15 cellular contexts compared by ENCODE assay signal in the genomic region with DNA sequence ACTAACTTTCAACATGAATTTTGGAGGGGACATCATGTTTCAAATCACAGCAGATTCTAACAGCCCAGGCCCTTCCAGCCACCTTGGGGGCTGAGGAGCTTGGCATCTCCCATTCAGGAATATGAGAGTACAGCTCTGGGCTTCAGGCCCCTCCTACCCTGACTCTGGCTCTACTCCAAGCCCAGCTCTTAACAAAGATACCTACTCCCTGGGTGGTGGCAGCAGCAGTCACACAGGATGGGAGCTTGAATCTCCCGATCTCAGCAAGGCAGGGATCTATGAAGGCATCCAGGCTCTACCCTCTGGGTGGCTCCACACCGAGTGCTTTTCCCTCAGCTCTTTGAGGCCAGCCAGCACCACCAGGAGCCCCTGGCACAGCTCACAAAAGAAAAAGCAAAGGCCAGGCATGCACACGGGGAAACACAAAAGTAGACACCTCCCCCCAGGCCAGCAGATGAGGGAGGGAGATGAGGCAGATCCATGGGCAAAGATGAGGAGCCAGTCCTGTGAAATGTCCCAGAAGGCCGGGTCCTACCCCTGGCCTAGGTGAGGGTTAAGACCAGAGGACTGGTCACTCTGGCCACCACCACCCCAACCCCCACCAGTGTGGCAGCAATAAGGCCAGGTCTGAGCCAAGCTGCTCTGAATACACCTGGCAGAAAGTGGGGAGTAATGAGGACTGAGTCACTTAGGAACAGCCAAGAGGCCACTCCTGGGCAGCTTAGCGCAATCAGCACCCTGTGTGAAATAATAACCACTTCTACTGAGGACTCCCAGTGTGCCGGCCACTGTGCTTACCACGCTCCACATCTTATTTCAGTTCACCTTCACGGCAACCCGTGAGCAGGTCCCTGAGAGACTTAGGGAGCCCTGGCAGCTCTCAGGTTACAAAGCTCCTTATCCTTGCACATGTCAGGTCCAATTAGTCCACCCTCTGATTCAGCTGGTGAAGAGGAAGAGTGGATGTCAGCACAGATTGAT. TPM values are rescaled to one million over a fixed set of nuclear protein-coding genes. Genes with fewer than 3 reads are reported as not detected.
DNase-seq lines count a peak whose midpoint lies in the region; ATAC-seq and TF ChIP-seq lines count a peak whose summit lies in the region.
"Had no signal": no experiment of that assay in that cellular context is flagged by ENCODE, and none has a peak within 500 bp of the region (broad histone marks: within the 10 kb centered on the region; RNA-seq: fewer than 3 reads in every experiment).

No MANE protein-coding gene starts in this region.

- 66% methylated on average over 9 of the region's 9 CpGs for WGBS in hepatocyte (ENCODE audit: low lambda C conversion rate, missing lambda C conversion rate)
- WGBS in tibial nerve, 2 donors: 65 to 66% methylated on average over 9 of the region's 9 CpGs

- H3K79me2 ChIP-seq in hepatocyte: no peaks in the 10 kb centered on the region

- no peaks in the 10 kb centered on the region for H3K4me1 Mint-ChIP-seq in stimulated activated memory B cell treated with anti-CD40 and anti-IgM and Interleukin-4, amounts not matched to agents 10 μg/mL and 1 μg/mL and 100 μg/mL, for 72 hours

- no peak overlapping the region for H3K4me3 Mint-ChIP-seq in stimulated activated memory B cell treated with anti-CD40 and anti-IgM and Interleukin-4, amounts not matched to agents 10 μg/mL and 1 μg/mL and 100 μg/mL, for 72 hours
- H3K4me3 Mint-ChIP-seq: natural killer cell treated with Interleukin-12 subunit alpha and Interleukin-12 subunit beta and Interleukin-15 and Interleukin-18, amount 100 ng/mL, for 72 hours had no signal

- TF ChIP-seq EP300 in tibial nerve (IDR thresholded peaks at IDR 0.05): no peak

- no peak for ATAC-seq in stimulated activated memory B cell treated with anti-CD40 and anti-IgM and Interleukin-4, amounts not matched to agents 10 μg/mL and 1 μg/mL and 100 μg/mL, for 72 hours
- ATAC-seq in HG03378 (IDR thresholded peaks at IDR 0.05; ENCODE audit: unreplicated experiment): no peak

- POLR2A ChIA-PET in A673 (lab: Charles Lee; ENCODE audit: low non-redundant PET) (no interaction called here), GM10248 (lab: Yijun Ruan, JAX) (interaction anchor here (0.6 kb wide), 1 partner anchor 104 kb away, joined by 3 read pairs; no protein-coding TSS in a partner anchor)

- TF ChIP-seq CTCF in A673 (conservative IDR thresholded peaks at IDR 0.05; ENCODE audit: low read depth, low read length): no peak
- no peak for TF ChIP-seq CTCF in hepatocyte (IDR thresholded peaks at IDR 0.05; ENCODE audit: poor library complexity)
- TF ChIP-seq CTCF in tibial nerve (IDR thresholded peaks at IDR 0.05): no peak
- TF ChIP-seq CTCF in GM10248 (IDR thresholded peaks at IDR 0.05; ENCODE audit: control extremely low read depth, extremely low read depth, low read depth, missing control alignments): no peak

- no peaks in the 10 kb centered on the region for H4K20me1 ChIP-seq in hepatocyte (ENCODE audit: insufficient read depth, poor library complexity, severe bottlenecking)

- H3K27me3 Mint-ChIP-seq in stimulated activated memory B cell treated with anti-CD40 and anti-IgM and Interleukin-4, amounts not matched to agents 10 μg/mL and 1 μg/mL and 100 μg/mL, for 72 hours: peaks cover 69% of the 10 kb centered on the region

- no peak overlapping the region for H3K27ac Mint-ChIP-seq in stimulated activated memory B cell treated with anti-CD40 and anti-IgM and Interleukin-4, amounts not matched to agents 10 μg/mL and 1 μg/mL and 100 μg/mL, for 72 hours
- H3K27ac Mint-ChIP-seq: natural killer cell treated with Interleukin-12 subunit alpha and Interleukin-12 subunit beta and Interleukin-15 and Interleukin-18, amount 100 ng/mL, for 72 hours had no signal

- H3K36me3 ChIP-seq in A673 (ENCODE audit: insufficient read depth, low read length, poor library complexity, severe bottlenecking) (no peaks in the 10 kb centered on the region), hepatocyte (replicated peaks; ENCODE audit: insufficient read depth, low read depth) (no peaks in the 10 kb centered on the region), tibial nerve (no peaks in the 10 kb centered on the region)
- H3K36me3 ChIP-seq: ascending aorta had no signal

- H3K27me3 ChIP-seq in A673 (replicated peaks; ENCODE audit: insufficient read depth, low read depth, low read length, poor library complexity): no peaks in the 10 kb centered on the region
- peaks cover 7% of the 10 kb centered on the region for H3K27me3 ChIP-seq in hepatocyte
- peaks cover 0 to 17% of the 10 kb centered on the region in 2 donors for H3K27me3 ChIP-seq in tibial nerve
- H3K27me3 ChIP-seq: ascending aorta had no signal

- peak; percentile 71 for DNase-seq in A673 (ENCODE audit: low spot score)
- DNase-seq in EH (ENCODE audit: low read depth): peak; percentile 19
- DNase-seq in NCI-H524 (lab: John Stamatoyannopoulos, UW): peak; percentile 98 to 99
- DNase-seq in hepatocyte (ENCODE audit: low spot score): peak; percentile 22
- no peak for DNase-seq in tibial nerve (ENCODE audit: low spot score in 2 of 2)
- DNase-seq in GM10248 (ENCODE audit: extremely low spot score): no peak
- DNase-seq: NCI-H446 treated with DMSO at 0.1 percent for 48 hours; stimulated activated CD4-positive, alpha-beta T cell treated with anti-CD3 and anti-CD28 coated beads, Interleukin-15, amount 100 ng/mL, for 24 hours; stimulated activated naive CD4-positive, alpha-beta T cell treated with Interleukin-2 at 50 U/mL for 16 hours; T-helper 1 cell had no signal

- H3K4me3 ChIP-seq in A673 (ENCODE audit: low read depth, low read length, poor library complexity, severe bottlenecking): no peak overlapping the region
- no peak overlapping the region for H3K4me3 ChIP-seq in hepatocyte
- H3K4me3 ChIP-seq in tibial nerve: no peak overlapping the region
- H3K4me3 ChIP-seq: ascending aorta had no signal

- no peak overlapping the region for H3K4me2 ChIP-seq in hepatocyte

- no peaks in the 10 kb centered on the region for H3K9me3 Mint-ChIP-seq in stimulated activated memory B cell treated with anti-CD40 and anti-IgM and Interleukin-4, amounts not matched to agents 10 μg/mL and 1 μg/mL and 100 μg/mL, for 72 hours
- H3K9me3 Mint-ChIP-seq: natural killer cell treated with Interleukin-12 subunit alpha and Interleukin-12 subunit beta and Interleukin-15 and Interleukin-18, amount 100 ng/mL, for 72 hours had no signal

- H3K9me3 ChIP-seq in A673 (ENCODE audit: low read depth, low read length, poor library complexity, severe bottlenecking) (no peaks in the 10 kb centered on the region), hepatocyte (ENCODE audit: low read depth) (no peaks in the 10 kb centered on the region), tibial nerve (no peaks in the 10 kb centered on the region)
- H3K9me3 ChIP-seq: ascending aorta had no signal

- no peaks in the 10 kb centered on the region for H3K9me2 ChIP-seq in hepatocyte (replicated peaks; ENCODE audit: insufficient read depth)

- H3K36me3 Mint-ChIP-seq in stimulated activated memory B cell treated with anti-CD40 and anti-IgM and Interleukin-4, amounts not matched to agents 10 μg/mL and 1 μg/mL and 100 μg/mL, for 72 hours: no peaks in the 10 kb centered on the region
- H3K36me3 Mint-ChIP-seq: natural killer cell treated with Interleukin-12 subunit alpha and Interleukin-12 subunit beta and Interleukin-15 and Interleukin-18, amount 100 ng/mL, for 72 hours had no signal

- BruUV-seq in A673 (replicated peaks; lab: Mats Ljungman, UMichigan): no TSS peak

- H2AFZ ChIP-seq in hepatocyte: no peak overlapping the region

- H3K4me1 ChIP-seq in A673 (ENCODE audit: insufficient read depth, low read length, poor library complexity, severe bottlenecking) (peaks cover 18% of the 10 kb centered on the region), hepatocyte (ENCODE audit: insufficient read depth) (no peaks in the 10 kb centered on the region), tibial nerve (no peaks in the 10 kb centered on the region)
- H3K4me1 ChIP-seq: ascending aorta had no signal

- CTCF ChIA-PET in A673 (lab: Charles Lee) (interaction anchor here (1.2 kb wide), 1 partner anchor 64 kb away, joined by 3 read pairs; no protein-coding TSS in a partner anchor), GM10248 (lab: Yijun Ruan, JAX) (interaction anchor here (0.9 to 2.9 kb wide), 3 partner anchors 14 to 48 kb away, joined by 3 to 17 read pairs (median 4); no protein-coding TSS in a partner anchor)

- H3K27ac ChIP-seq in A673 (ENCODE audit: low read depth, low read length, poor library complexity, severe bottlenecking) (no peak overlapping the region), hepatocyte (no peak overlapping the region), tibial nerve (no peak overlapping the region)
- H3K27ac ChIP-seq: ascending aorta had no signal

- intact Hi-C loops in A673 (cut with micrococcal nuclease; ENCODE audit: unreplicated experiment): loop anchor here (5.0 kb wide), 2 partner anchors 50 to 145 kb away; no protein-coding TSS in a partner anchor

- no peak for TF ChIP-seq POLR2A in tibial nerve (IDR thresholded peaks at IDR 0.05)

RNA-seq across cellular contexts. Expression of gene PLA2G4F, which starts 24.3 kb away (rescaled TPM):
- total RNA-seq in A673 (2021) (not detected in 2 replicates), hepatocyte (0.96 and 1.1 TPM in 2 replicates), tibial nerve (not detected)
- 2.2 and 3.8 TPM in 2 replicates for polyA plus RNA-seq in hepatocyte
- total RNA-seq: activated CD8-positive, alpha-beta memory T cell treated with anti-CD3 and anti-CD28 coated beads for 36 hours; ascending aorta; natural killer cell treated with Interleukin-12 subunit alpha and Interleukin-12 subunit beta and Interleukin-15 and Interleukin-18, amount 100 ng/mL, for 72 hours had no signal

RNA-seq across cellular contexts. Expression of gene PLA2G4D, which starts 37.8 kb away (rescaled TPM):
- not detected in 2 replicates for total RNA-seq in A673 (2021)
- total RNA-seq in hepatocyte: 0.04 and 0.17 TPM in 2 replicates
- 0.21 TPM in 1 of 2 replicates, not detected in the other for polyA plus RNA-seq in hepatocyte
- total RNA-seq in tibial nerve: not detected
- total RNA-seq: activated CD8-positive, alpha-beta memory T cell treated with anti-CD3 and anti-CD28 coated beads for 36 hours; ascending aorta; natural killer cell treated with Interleukin-12 subunit alpha and Interleukin-12 subunit beta and Interleukin-15 and Interleukin-18, amount 100 ng/mL, for 72 hours had no signal

Comparison
In these comparisons a context has a peak if more than half of its experiments do, and no peak if none do; other contexts are left out.
1. DNase-seq: peak in A673 (single experiment), EH (single experiment), NCI-H524 (2 of 2) and hepatocyte (single experiment); none in tibial nerve (0 of 2) and GM10248 (single experiment).